16 cellular contexts compared by ENCODE assay signal in the genomic region with DNA sequence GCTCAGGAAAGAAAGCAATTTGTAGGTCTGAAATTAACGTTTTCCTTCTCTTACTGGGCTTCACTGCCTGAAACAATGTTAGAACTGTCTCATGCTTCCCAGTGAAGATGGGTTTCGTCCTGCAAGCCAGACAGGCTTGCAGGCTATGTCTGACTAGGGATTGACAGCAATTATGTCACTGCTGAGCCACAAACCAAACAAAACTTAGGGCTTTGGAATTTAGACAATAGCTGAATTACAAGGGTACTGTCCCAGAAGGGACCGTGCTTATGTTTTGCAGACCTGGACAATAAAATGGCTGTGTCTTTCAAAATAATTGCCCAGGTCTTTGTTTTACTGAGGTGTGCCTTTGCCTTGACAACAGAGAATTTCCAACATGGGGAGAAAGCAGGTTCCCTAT. TPM values are rescaled to one million over a fixed set of nuclear protein-coding genes. Genes with fewer than 3 reads are reported as not detected.
"Had no signal": no experiment of that assay in that cellular context is flagged by ENCODE, and none has a peak within 500 bp of the region (broad histone marks: within the 10 kb centered on the region; RNA-seq: fewer than 3 reads in every experiment).

No MANE protein-coding gene starts in this region.

- H3K27ac Mint-ChIP-seq: activated naive CD8-positive, alpha-beta T cell treated with anti-CD3 and anti-CD28 coated beads, Interleukin-2, amount 10 ng/mL, durations not matched to agents 7 days and 5 days; activated T-helper 1 cell treated with anti-CD3 and anti-CD28 coated beads, Interleukin-12 subunit alpha, Interleukin-12 subunit beta, Interleukin-2, Interleukin-4 antibody, amounts not matched to agents 30 ng/mL and 10 ng/mL and 1 ng/mL, durations not matched to agents 14 hours and 24 hours and 36 hours; natural killer cell had no signal

- H3K27ac ChIP-seq: esophagus muscularis mucosa, left ventricle myocardium inferior, prostate gland, transverse colon had no signal

- H3K4me3 ChIP-seq: esophagus muscularis mucosa, left ventricle myocardium inferior, prostate gland, transverse colon had no signal

- H3K36me3 ChIP-seq: esophagus muscularis mucosa, left ventricle myocardium inferior, prostate gland, transverse colon had no signal

- ATAC-seq: natural killer cell had no signal

- H3K36me3 Mint-ChIP-seq: activated naive CD8-positive, alpha-beta T cell treated with anti-CD3 and anti-CD28 coated beads, Interleukin-2, amount 10 ng/mL, durations not matched to agents 7 days and 5 days; natural killer cell had no signal

- H3K4me3 Mint-ChIP-seq: activated naive CD8-positive, alpha-beta T cell treated with anti-CD3 and anti-CD28 coated beads, Interleukin-2, amount 10 ng/mL, durations not matched to agents 7 days and 5 days; activated T-helper 1 cell treated with anti-CD3 and anti-CD28 coated beads, Interleukin-12 subunit alpha, Interleukin-12 subunit beta, Interleukin-2, Interleukin-4 antibody, amounts not matched to agents 30 ng/mL and 10 ng/mL and 1 ng/mL, durations not matched to agents 14 hours and 24 hours and 36 hours; natural killer cell had no signal

- H3K27me3 ChIP-seq: esophagus muscularis mucosa, transverse colon had no signal

- H3K9me3 Mint-ChIP-seq: activated naive CD8-positive, alpha-beta T cell treated with anti-CD3 and anti-CD28 coated beads, Interleukin-2, amount 10 ng/mL, durations not matched to agents 7 days and 5 days; activated T-helper 1 cell treated with anti-CD3 and anti-CD28 coated beads, Interleukin-12 subunit alpha, Interleukin-12 subunit beta, Interleukin-2, Interleukin-4 antibody, amounts not matched to agents 30 ng/mL and 10 ng/mL and 1 ng/mL, durations not matched to agents 14 hours and 24 hours and 36 hours; natural killer cell had no signal

- H3K9me3 ChIP-seq: esophagus muscularis mucosa, prostate gland, transverse colon had no signal

- H3K4me1 ChIP-seq: left ventricle myocardium inferior, prostate gland had no signal

- DNase-seq: activated CD4-positive, CD25-positive, alpha-beta regulatory T cell treated with anti-CD3 and anti-CD28 coated beads, Interleukin-2, amount 50 U/mL, for 72 hours; activated naive CD8-positive, alpha-beta T cell treated with anti-CD3 and anti-CD28 coated beads, Interleukin-2, amount 10 ng/mL, durations not matched to agents 7 days and 5 days; anterior cingulate cortex; left ventricle myocardium inferior; natural killer cell; right cardiac atrium; small intestine; stimulated activated CD4-positive, alpha-beta T cell treated with anti-CD3 and anti-CD28 coated beads, Interleukin-4, amount 100 ng/mL, for 4 hours; stimulated activated CD8-positive, alpha-beta memory T cell treated with anti-CD3 and anti-CD28 coated beads, Interleukin-4, amount 100 ng/mL, for 48 hours; stimulated activated naive CD4-positive, alpha-beta T cell treated with Interleukin-2 at 50 U/mL for 16 hours; T1000; transverse colon had no signal

RNA-seq across cellular contexts. Expression of a gene that starts 46.3 kb away (rescaled TPM):
- total RNA-seq: activated CD8-positive, alpha-beta memory T cell treated with anti-CD3 and anti-CD28 coated beads for 36 hours; activated naive CD8-positive, alpha-beta T cell treated with anti-CD3 and anti-CD28 coated beads, Interleukin-2, amount 10 ng/mL, durations not matched to agents 7 days and 5 days had no signal
